Comparison of ENCODE assay signal across 2 cellular contexts in genomic region chr15:35020974-35021373, GRCh38.
A peak's percentile ranks its signal among the peaks of the same experiment; 100 is the strongest.
TF ChIP-seq lines count a peak whose summit lies in the region.

No MANE protein-coding gene starts in this region.

TF ChIP-seq in GM23338, 12 proteins besides CTCF, POLR2A, EP300 and RAD21:
- TF ChIP-seq EZH2 (IDR thresholded peaks at IDR 0.05; ENCODE audit: low read depth, unreplicated experiment) = no peak
- no peak for TF ChIP-seq EZH2phosphoT487 (IDR thresholded peaks at IDR 0.05; ENCODE audit: unreplicated experiment)
- TF ChIP-seq, protein P1, sequence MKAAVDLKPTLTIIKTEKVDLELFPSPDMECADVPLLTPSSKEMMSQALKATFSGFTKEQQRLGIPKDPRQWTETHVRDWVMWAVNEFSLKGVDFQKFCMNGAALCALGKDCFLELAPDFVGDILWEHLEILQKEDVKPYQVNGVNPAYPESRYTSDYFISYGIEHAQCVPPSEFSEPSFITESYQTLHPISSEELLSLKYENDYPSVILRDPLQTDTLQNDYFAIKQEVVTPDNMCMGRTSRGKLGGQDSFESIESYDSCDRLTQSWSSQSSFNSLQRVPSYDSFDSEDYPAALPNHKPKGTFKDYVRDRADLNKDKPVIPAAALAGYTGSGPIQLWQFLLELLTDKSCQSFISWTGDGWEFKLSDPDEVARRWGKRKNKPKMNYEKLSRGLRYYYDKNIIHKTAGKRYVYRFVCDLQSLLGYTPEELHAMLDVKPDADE (IDR thresholded peaks at IDR 0.05) = no peak
- TF ChIP-seq ZNF331 (CRISPR knock-in tag; IDR thresholded peaks at IDR 0.05; ENCODE audit: low read depth) = no peak
- no peak for TF ChIP-seq STAT1 (IDR thresholded peaks at IDR 0.05; ENCODE audit: unreplicated experiment)
- no peak for TF ChIP-seq ZNF114 (CRISPR knock-in tag; IDR thresholded peaks at IDR 0.05)
- TF ChIP-seq POLR2AphosphoS5 (IDR thresholded peaks at IDR 0.05; ENCODE audit: low read depth) = no peak
- no peak for TF ChIP-seq CREB1 (CRISPR knock-in tag; IDR thresholded peaks at IDR 0.05; ENCODE audit: low read depth)
- TF ChIP-seq, protein P2, sequence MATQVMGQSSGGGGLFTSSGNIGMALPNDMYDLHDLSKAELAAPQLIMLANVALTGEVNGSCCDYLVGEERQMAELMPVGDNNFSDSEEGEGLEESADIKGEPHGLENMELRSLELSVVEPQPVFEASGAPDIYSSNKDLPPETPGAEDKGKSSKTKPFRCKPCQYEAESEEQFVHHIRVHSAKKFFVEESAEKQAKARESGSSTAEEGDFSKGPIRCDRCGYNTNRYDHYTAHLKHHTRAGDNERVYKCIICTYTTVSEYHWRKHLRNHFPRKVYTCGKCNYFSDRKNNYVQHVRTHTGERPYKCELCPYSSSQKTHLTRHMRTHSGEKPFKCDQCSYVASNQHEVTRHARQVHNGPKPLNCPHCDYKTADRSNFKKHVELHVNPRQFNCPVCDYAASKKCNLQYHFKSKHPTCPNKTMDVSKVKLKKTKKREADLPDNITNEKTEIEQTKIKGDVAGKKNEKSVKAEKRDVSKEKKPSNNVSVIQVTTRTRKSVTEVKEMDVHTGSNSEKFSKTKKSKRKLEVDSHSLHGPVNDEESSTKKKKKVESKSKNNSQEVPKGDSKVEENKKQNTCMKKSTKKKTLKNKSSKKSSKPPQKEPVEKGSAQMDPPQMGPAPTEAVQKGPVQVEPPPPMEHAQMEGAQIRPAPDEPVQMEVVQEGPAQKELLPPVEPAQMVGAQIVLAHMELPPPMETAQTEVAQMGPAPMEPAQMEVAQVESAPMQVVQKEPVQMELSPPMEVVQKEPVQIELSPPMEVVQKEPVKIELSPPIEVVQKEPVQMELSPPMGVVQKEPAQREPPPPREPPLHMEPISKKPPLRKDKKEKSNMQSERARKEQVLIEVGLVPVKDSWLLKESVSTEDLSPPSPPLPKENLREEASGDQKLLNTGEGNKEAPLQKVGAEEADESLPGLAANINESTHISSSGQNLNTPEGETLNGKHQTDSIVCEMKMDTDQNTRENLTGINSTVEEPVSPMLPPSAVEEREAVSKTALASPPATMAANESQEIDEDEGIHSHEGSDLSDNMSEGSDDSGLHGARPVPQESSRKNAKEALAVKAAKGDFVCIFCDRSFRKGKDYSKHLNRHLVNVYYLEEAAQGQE (IDR thresholded peaks at IDR 0.05; ENCODE audit: unreplicated experiment) = no peak
- TF ChIP-seq, protein P3, sequence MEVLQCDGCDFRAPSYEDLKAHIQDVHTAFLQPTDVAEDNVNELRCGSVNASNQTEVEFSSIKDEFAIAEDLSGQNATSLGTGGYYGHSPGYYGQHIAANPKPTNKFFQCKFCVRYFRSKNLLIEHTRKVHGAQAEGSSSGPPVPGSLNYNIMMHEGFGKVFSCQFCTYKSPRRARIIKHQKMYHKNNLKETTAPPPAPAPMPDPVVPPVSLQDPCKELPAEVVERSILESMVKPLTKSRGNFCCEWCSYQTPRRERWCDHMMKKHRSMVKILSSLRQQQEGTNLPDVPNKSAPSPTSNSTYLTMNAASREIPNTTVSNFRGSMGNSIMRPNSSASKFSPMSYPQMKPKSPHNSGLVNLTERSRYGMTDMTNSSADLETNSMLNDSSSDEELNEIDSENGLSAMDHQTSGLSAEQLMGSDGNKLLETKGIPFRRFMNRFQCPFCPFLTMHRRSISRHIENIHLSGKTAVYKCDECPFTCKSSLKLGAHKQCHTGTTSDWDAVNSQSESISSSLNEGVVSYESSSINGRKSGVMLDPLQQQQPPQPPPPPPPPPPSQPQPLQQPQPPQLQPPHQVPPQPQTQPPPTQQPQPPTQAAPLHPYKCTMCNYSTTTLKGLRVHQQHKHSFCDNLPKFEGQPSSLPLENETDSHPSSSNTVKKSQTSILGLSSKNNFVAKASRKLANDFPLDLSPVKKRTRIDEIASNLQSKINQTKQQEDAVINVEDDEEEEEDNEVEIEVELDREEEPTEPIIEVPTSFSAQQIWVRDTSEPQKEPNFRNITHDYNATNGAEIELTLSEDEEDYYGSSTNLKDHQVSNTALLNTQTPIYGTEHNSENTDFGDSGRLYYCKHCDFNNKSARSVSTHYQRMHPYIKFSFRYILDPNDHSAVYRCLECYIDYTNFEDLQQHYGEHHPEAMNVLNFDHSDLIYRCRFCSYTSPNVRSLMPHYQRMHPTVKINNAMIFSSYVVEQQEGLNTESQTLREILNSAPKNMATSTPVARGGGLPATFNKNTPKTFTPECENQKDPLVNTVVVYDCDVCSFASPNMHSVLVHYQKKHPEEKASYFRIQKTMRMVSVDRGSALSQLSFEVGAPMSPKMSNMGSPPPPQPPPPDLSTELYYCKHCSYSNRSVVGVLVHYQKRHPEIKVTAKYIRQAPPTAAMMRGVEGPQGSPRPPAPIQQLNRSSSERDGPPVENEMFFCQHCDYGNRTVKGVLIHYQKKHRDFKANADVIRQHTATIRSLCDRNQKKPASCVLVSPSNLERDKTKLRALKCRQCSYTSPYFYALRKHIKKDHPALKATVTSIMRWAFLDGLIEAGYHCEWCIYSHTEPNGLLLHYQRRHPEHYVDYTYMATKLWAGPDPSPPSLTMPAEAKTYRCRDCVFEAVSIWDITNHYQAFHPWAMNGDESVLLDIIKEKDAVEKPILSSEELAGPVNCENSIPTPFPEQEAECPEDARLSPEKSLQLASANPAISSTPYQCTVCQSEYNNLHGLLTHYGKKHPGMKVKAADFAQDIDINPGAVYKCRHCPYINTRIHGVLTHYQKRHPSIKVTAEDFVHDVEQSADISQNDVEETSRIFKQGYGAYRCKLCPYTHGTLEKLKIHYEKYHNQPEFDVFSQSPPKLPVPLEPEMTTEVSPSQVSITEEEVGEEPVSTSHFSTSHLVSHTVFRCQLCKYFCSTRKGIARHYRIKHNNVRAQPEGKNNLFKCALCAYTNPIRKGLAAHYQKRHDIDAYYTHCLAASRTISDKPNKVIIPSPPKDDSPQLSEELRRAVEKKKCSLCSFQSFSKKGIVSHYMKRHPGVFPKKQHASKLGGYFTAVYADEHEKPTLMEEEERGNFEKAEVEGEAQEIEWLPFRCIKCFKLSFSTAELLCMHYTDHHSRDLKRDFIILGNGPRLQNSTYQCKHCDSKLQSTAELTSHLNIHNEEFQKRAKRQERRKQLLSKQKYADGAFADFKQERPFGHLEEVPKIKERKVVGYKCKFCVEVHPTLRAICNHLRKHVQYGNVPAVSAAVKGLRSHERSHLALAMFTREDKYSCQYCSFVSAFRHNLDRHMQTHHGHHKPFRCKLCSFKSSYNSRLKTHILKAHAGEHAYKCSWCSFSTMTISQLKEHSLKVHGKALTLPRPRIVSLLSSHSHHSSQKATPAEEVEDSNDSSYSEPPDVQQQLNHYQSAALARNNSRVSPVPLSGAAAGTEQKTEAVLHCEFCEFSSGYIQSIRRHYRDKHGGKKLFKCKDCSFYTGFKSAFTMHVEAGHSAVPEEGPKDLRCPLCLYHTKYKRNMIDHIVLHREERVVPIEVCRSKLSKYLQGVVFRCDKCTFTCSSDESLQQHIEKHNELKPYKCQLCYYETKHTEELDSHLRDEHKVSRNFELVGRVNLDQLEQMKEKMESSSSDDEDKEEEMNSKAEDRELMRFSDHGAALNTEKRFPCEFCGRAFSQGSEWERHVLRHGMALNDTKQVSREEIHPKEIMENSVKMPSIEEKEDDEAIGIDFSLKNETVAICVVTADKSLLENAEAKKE (CRISPR knock-in tag; IDR thresholded peaks at IDR 0.05) = no peak
- no peak for TF ChIP-seq NANOG (IDR thresholded peaks at IDR 0.05; ENCODE audit: borderline replicate concordance)
- TF ChIP-seq JUNB (IDR thresholded peaks at IDR 0.05; ENCODE audit: unreplicated experiment) = no peak

TF ChIP-seq in H1, 55 proteins besides CTCF, POLR2A, EP300 and RAD21:
- no peak for TF ChIP-seq NANOG (IDR thresholded peaks at IDR 0.05; ENCODE audit: insufficient read depth, low read depth, low read length, poor library complexity, severe bottlenecking)
- TF ChIP-seq KDM4A (IDR thresholded peaks at IDR 0.05; ENCODE audit: low read depth, low read length, severe bottlenecking) = peak; percentile 7
